8 cellular contexts compared by ENCODE assay signal in genomic region chr17:16419074-16419928, GRCh38. TPM values are rescaled to one million over a fixed set of nuclear protein-coding genes. Genes with fewer than 3 reads are reported as not detected.
A peak's percentile ranks its signal among the peaks of the same experiment; 100 is the strongest.
DNase-seq lines count a peak whose midpoint lies in the region; ATAC-seq and TF ChIP-seq lines count a peak whose summit lies in the region.

No MANE protein-coding gene starts in this region.

- WGBS in prostate gland = 69% methylated on average over 8 of the region's 8 CpGs

- intact Hi-C loops in prostate gland (cut with DNase I) = no loop called here

- peak overlapping the region in 1 of 2 donors; percentile 39 for H3K9ac ChIP-seq in duodenal mucosa (ENCODE audit: low read depth in 1 of 2, low read length in 2 of 2)

- H3K4me3 ChIP-seq in WI38 (ENCODE audit: low read depth, low read length) = peak overlapping the region; percentile 35
- H3K4me3 ChIP-seq in duodenal mucosa (ENCODE audit: low read depth in 1 of 2, low read length in 2 of 2) = no peak overlapping the region
- H3K4me3 ChIP-seq in prostate gland = no peak overlapping the region

- H3K36me3 ChIP-seq in duodenal mucosa (ENCODE audit: control insufficient read depth in 1 of 2, insufficient read depth in 2 of 2, low read length in 2 of 2) = peaks cover 5 to 26% of the 10 kb centered on the region in 2 donors
- no peaks in the 10 kb centered on the region for H3K36me3 ChIP-seq in prostate gland

- DNase-seq in activated CD4-positive, CD25-positive, alpha-beta regulatory T cell treated with anti-CD3 and anti-CD28 coated beads, Interleukin-2, amount 50 U/mL, for 72 hours = no peak
- DNase-seq in HK-2 (ENCODE audit: unreplicated experiment) = peak; percentile 73
- no peak for DNase-seq in prostate gland (ENCODE audit: low spot score)

- peak; percentile 77 to 82 for ATAC-seq in activated CD4-positive, CD25-positive, alpha-beta regulatory T cell treated with anti-CD3 and anti-CD28 coated beads, Interleukin-2, amount 50 U/mL, for 24 hours
- ATAC-seq in GM19035 (IDR thresholded peaks at IDR 0.05; ENCODE audit: unreplicated experiment) (no peak), GM19467 (IDR thresholded peaks at IDR 0.05; ENCODE audit: unreplicated experiment) (no peak)

- no peak for TF ChIP-seq POLR2A in prostate gland (IDR thresholded peaks at IDR 0.05)

- no peaks in the 10 kb centered on the region for H3K9me3 ChIP-seq in duodenal mucosa (ENCODE audit: control insufficient read depth in 1 of 2, low read length in 2 of 2)
- no peaks in the 10 kb centered on the region for H3K9me3 ChIP-seq in prostate gland

- H3K27me3 ChIP-seq in duodenal mucosa (ENCODE audit: control insufficient read depth in 1 of 2, insufficient read depth in 2 of 2, low read length in 2 of 2) = no peaks in the 10 kb centered on the region
- no peaks in the 10 kb centered on the region for H3K27me3 ChIP-seq in prostate gland (replicated peaks; ENCODE audit: insufficient read depth)

- H3K27ac ChIP-seq in duodenal mucosa (ENCODE audit: low read depth, low read length) = peak overlapping the region; percentile 63
- H3K27ac ChIP-seq in prostate gland = peak overlapping the region; percentile 51 to 53

- TF ChIP-seq CTCF in WI38 (IDR thresholded peaks at IDR 0.05; ENCODE audit: low read depth, low read length) (no peak), prostate gland (IDR thresholded peaks at IDR 0.05) (no peak)

- peaks cover 21 to 37% of the 10 kb centered on the region in 2 donors for H3K4me1 ChIP-seq in duodenal mucosa (ENCODE audit: control insufficient read depth in 1 of 2, insufficient read depth in 2 of 2, low read length in 2 of 2)
- no peaks in the 10 kb centered on the region for H3K4me1 ChIP-seq in prostate gland (replicated peaks)

RNA-seq across cellular contexts. Expression of gene TRPV2, which starts 3.9 kb away (rescaled TPM):
- total RNA-seq in prostate gland = 10 to 100 TPM in 1 of 2 donors, 1 to 10 TPM in 1; 7.1 to 11.0 TPM

RNA-seq across cellular contexts. Expression of gene UBB, which starts 38.4 kb away (rescaled TPM):
- 1,000 to 10,000 TPM; 1,174 to 1,571 TPM for total RNA-seq in prostate gland

Comparison
In these comparisons a context has a peak if more than half of its experiments do, and no peak if none do; other contexts are left out.
1. ATAC-seq: peak in activated CD4-positive, CD25-positive, alpha-beta regulatory T cell treated with anti-CD3 and anti-CD28 coated beads, Interleukin-2, amount 50 U/mL, for 24 hours (2 of 2); none in GM19035 (single experiment) and GM19467 (single experiment).